ENCODE assay signal across 17 cellular contexts in genomic region chr21:15408089-15408488, GRCh38.
DNase-seq lines count a peak whose midpoint lies in the region; ATAC-seq, FAIRE-seq and TF ChIP-seq lines count a peak whose summit lies in the region.
"Had no signal": no experiment of that assay in that cellular context is flagged by ENCODE, and none has a peak within 500 bp of the region (broad histone marks: within the 10 kb centered on the region; RNA-seq: fewer than 3 reads in every experiment).

No MANE protein-coding gene starts in this region.

- POLR2A ChIA-PET in activated CD4-positive, alpha-beta T cell treated with anti-CD3 and anti-CD28 coated beads, Interleukin-2, amount 10 ng/mL, durations not matched to agents 7 days and 5 days (lab: Charles Lee): no interaction called here

- H3K9me3 Mint-ChIP-seq in activated CD4-positive, alpha-beta T cell treated with anti-CD3 and anti-CD28 coated beads, Interleukin-2, amount 10 ng/mL, durations not matched to agents 7 days and 5 days: peaks cover 19% of the 10 kb centered on the region

- no peaks in the 10 kb centered on the region for H3K27me3 Mint-ChIP-seq in activated CD4-positive, alpha-beta T cell treated with anti-CD3 and anti-CD28 coated beads, Interleukin-2, amount 10 ng/mL, durations not matched to agents 7 days and 5 days
- H3K27me3 Mint-ChIP-seq: activated naive CD4-positive, alpha-beta T cell treated with anti-CD3 and anti-CD28 coated beads, Interleukin-2, amount 10 ng/mL, durations not matched to agents 7 days and 5 days had no signal

- FAIRE-seq in GM12892 (lab: Jason Lieb, UNC): peak; percentile 81
- FAIRE-seq: frontal cortex, keratinocyte had no signal

- H3K36me3 Mint-ChIP-seq in activated CD4-positive, alpha-beta T cell treated with anti-CD3 and anti-CD28 coated beads, Interleukin-2, amount 10 ng/mL, durations not matched to agents 7 days and 5 days (ENCODE audit: low read depth): peaks cover 2% of the 10 kb centered on the region
- H3K36me3 Mint-ChIP-seq: activated naive CD4-positive, alpha-beta T cell treated with anti-CD3 and anti-CD28 coated beads, Interleukin-2, amount 10 ng/mL, durations not matched to agents 7 days and 5 days had no signal

- no peak for TF ChIP-seq POLR2A in GM12892 (IDR thresholded peaks at IDR 0.05; ENCODE audit: low read depth, low read length)

- H3K4me3 Mint-ChIP-seq in activated CD4-positive, alpha-beta T cell treated with anti-CD3 and anti-CD28 coated beads, Interleukin-2, amount 10 ng/mL, durations not matched to agents 7 days and 5 days: no peak overlapping the region
- H3K4me3 Mint-ChIP-seq: activated CD8-positive, alpha-beta T cell treated with anti-CD3 and anti-CD28 coated beads, Interleukin-2, amount 10 ng/mL, durations not matched to agents 7 days and 5 days; activated naive CD4-positive, alpha-beta T cell treated with anti-CD3 and anti-CD28 coated beads, Interleukin-2, amount 10 ng/mL, durations not matched to agents 7 days and 5 days had no signal

- CTCF ChIA-PET in activated CD4-positive, alpha-beta T cell treated with anti-CD3 and anti-CD28 coated beads, Interleukin-2, amount 10 ng/mL, durations not matched to agents 7 days and 5 days (lab: Charles Lee): no interaction called here

- no peak overlapping the region for H3K27ac Mint-ChIP-seq in activated CD4-positive, alpha-beta T cell treated with anti-CD3 and anti-CD28 coated beads, Interleukin-2, amount 10 ng/mL, durations not matched to agents 7 days and 5 days
- H3K27ac Mint-ChIP-seq: activated CD8-positive, alpha-beta T cell treated with anti-CD3 and anti-CD28 coated beads, Interleukin-2, amount 10 ng/mL, durations not matched to agents 7 days and 5 days; activated naive CD4-positive, alpha-beta T cell treated with anti-CD3 and anti-CD28 coated beads, Interleukin-2, amount 10 ng/mL, durations not matched to agents 7 days and 5 days had no signal

- peak; percentile 5 for DNase-seq in GM12892 (ENCODE audit: insufficient read length)
- no peak for DNase-seq in activated CD4-positive, alpha-beta T cell treated with anti-CD3 and anti-CD28 coated beads, Interleukin-2, amount 10 ng/mL, durations not matched to agents 7 days and 5 days
- DNase-seq in A172 (ENCODE audit: low spot score): no peak
- DNase-seq in HK-2 (ENCODE audit: unreplicated experiment): no peak
- DNase-seq in T1000 (lab: John Stamatoyannopoulos, UW): no peak
- DNase-seq: activated CD8-positive, alpha-beta T cell treated with anti-CD3 and anti-CD28 coated beads, Interleukin-2, amount 10 ng/mL, durations not matched to agents 7 days and 5 days; activated naive CD4-positive, alpha-beta T cell treated with anti-CD3 and anti-CD28 coated beads, Interleukin-2, amount 10 ng/mL, durations not matched to agents 7 days and 5 days; effector CD8-positive, alpha-beta T cell; HCEC 1CT; NCI-H1092 treated with DMSO at 0.1 percent for 48 hours; NCI-H510A treated with DMSO at 0.1 percent for 48 hours; T-helper 9 cell had no signal

- H3K4me1 Mint-ChIP-seq in activated CD4-positive, alpha-beta T cell treated with anti-CD3 and anti-CD28 coated beads, Interleukin-2, amount 10 ng/mL, durations not matched to agents 7 days and 5 days: no peaks in the 10 kb centered on the region
- H3K4me1 Mint-ChIP-seq: activated naive CD4-positive, alpha-beta T cell treated with anti-CD3 and anti-CD28 coated beads, Interleukin-2, amount 10 ng/mL, durations not matched to agents 7 days and 5 days had no signal

- ATAC-seq in GM19372 (IDR thresholded peaks at IDR 0.05; ENCODE audit: low read depth, unreplicated experiment) (peak; percentile 88), HG02763 (IDR thresholded peaks at IDR 0.05; ENCODE audit: unreplicated experiment) (peak; percentile 83), HG03520 (IDR thresholded peaks at IDR 0.05; ENCODE audit: unreplicated experiment) (peak; percentile 95)
- ATAC-seq: activated CD8-positive, alpha-beta T cell treated with anti-CD3 and anti-CD28 coated beads, Interleukin-2, amount 10 ng/mL, durations not matched to agents 7 days and 5 days had no signal
